Comparison of ENCODE assay signal across 22 cellular contexts in the genomic region with DNA sequence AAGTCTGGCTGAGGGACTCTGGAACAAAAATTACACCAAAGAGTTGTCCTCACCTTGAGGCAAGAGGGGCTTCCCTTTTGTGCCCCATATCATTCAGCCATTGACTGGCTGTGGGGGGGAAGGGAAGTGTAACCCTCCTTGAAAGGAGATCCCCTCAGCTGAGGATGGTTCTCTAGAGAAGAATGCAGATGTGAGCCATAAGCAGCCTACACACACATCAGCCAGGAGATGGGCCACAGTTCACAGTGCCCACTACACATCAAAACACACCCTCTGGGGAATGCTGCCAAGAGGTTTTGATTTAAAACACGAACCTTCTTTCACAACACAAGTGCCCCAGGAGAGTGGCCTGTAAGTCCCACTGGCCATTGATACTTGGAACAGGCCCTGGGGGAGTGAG.
DNase-seq lines count a peak whose midpoint lies in the region; ATAC-seq, FAIRE-seq and TF ChIP-seq lines count a peak whose summit lies in the region.
"Had no signal": no experiment of that assay in that cellular context is flagged by ENCODE, and none has a peak within 500 bp of the region (broad histone marks: within the 10 kb centered on the region; RNA-seq: fewer than 3 reads in every experiment).

No MANE protein-coding gene starts in this region.

- intact Hi-C loops in GM12878 (cut with micrococcal nuclease; ENCODE audit: unreplicated experiment) (no loop called here), esophagus squamous epithelium (cut with DNase I) (no loop called here), head of caudate nucleus (cut with DNase I) (no loop called here)

- no peak overlapping the region for H3K27ac ChIP-seq in BLaER1 treated with 17β-estradiol and CSF1 and Interleukin-3, amounts not matched to agents 10 nM and 100 nM
- H3K27ac ChIP-seq in GM12878 (ENCODE audit: control insufficient read depth, insufficient read depth) (no peak overlapping the region), esophagus squamous epithelium (peak overlapping the region in 3 of 4 donors; percentile 10 to 70 (median 59))

- SMC1A ChIA-PET in GM12878 (lab: Charles Lee; ENCODE audit: uncharacterized antibody, unreplicated experiment), result no interaction called here

- POLR2A ChIA-PET in GM12878 (lab: Charles Lee), result no interaction called here

- DNase-seq in GM12878 (ENCODE audit: low read depth, low spot score), result no peak
- no peak for DNase-seq in esophagus squamous epithelium (lab: John Stamatoyannopoulos, UW)
- DNase-seq in stimulated activated naive B cell treated with anti-CD40 and anti-IgM and Interleukin-4, amounts not matched to agents 10 μg/mL and 1 μg/mL and 100 μg/mL, for 72 hours, result peak; percentile 3
- DNase-seq in HuH-7 (ENCODE audit: low spot score), result no peak
- no peak for DNase-seq in NCI-H774 (lab: John Stamatoyannopoulos, UW)
- DNase-seq in head of caudate nucleus, result no peak
- DNase-seq: ACHN; BE2C; CD4-positive, alpha-beta memory T cell; DMS153; DMS79; GDM1; HFFc6; KG1 had no signal

- ATAC-seq in GM12878 (no peak), GM18520 (IDR thresholded peaks at IDR 0.05; ENCODE audit: unreplicated experiment) (no peak)
- peak; percentile 69 to 72 for ATAC-seq in stimulated activated naive B cell treated with anti-CD40 and anti-IgM and Interleukin-4, amounts not matched to agents 10 μg/mL and 1 μg/mL and 100 μg/mL, for 72 hours (replicated peaks)
- ATAC-seq: GM23338, HCT116, HepG2 had no signal

- H4K20me1 ChIP-seq in BLaER1 treated with 17β-estradiol and CSF1 and Interleukin-3, amounts not matched to agents 10 nM and 100 nM, result peaks cover 0 to 4% (median 0%) of the 10 kb centered on the region in 11 experiments; a peak in 2 of 22 replicates
- H4K20me1 ChIP-seq in GM12878 (ENCODE audit: control insufficient read depth, insufficient read depth), result no peaks in the 10 kb centered on the region; the same call in 1 of the 2 replicates

- no peaks in the 10 kb centered on the region for H3K79me2 ChIP-seq in GM12878 (ENCODE audit: control insufficient read depth, insufficient read depth, low read length)

- H3K9ac ChIP-seq in BLaER1 treated with 17β-estradiol and CSF1 and Interleukin-3, amounts not matched to agents 10 nM and 100 nM, result no peak overlapping the region
- H3K9ac ChIP-seq in GM12878 (ENCODE audit: control insufficient read depth, insufficient read depth, low read length), result no peak overlapping the region

- H3K4me1 ChIP-seq in BLaER1 treated with 17β-estradiol and CSF1 and Interleukin-3, amounts not matched to agents 10 nM and 100 nM, result peaks cover 32 to 57% (median 46%) of the 10 kb centered on the region in 10 experiments
- no peaks in the 10 kb centered on the region for H3K4me1 ChIP-seq in GM12878 (ENCODE audit: control insufficient read depth, insufficient read depth, low read length)
- H3K4me1 ChIP-seq in esophagus squamous epithelium, result peaks cover 0 to 39% (median 6%) of the 10 kb centered on the region in 3 donors
- H3K4me1 ChIP-seq: BE2C had no signal

- H3K4me1 Mint-ChIP-seq in stimulated activated naive B cell treated with anti-CD40 and anti-IgM and Interleukin-4, amounts not matched to agents 10 μg/mL and 1 μg/mL and 100 μg/mL, for 72 hours, result peaks cover 16 to 29% of the 10 kb centered on the region in 2 donors
- H3K4me1 Mint-ChIP-seq: CD4-positive, alpha-beta memory T cell had no signal

- TF ChIP-seq CTCF in GM12878 (IDR thresholded peaks at IDR 0.05 in 2 of 3, conservative IDR thresholded peaks at IDR 0.05 in 1 of 3; ENCODE audit: control insufficient read depth in 2 of 3, extremely low read depth in 1 of 3, insufficient read depth in 1 of 3, low read depth in 3 of 3, low read length in 3 of 3) (no peak), esophagus squamous epithelium (IDR thresholded peaks at IDR 0.05) (no peak)

- no peak for TF ChIP-seq EP300 in GM12878 (IDR thresholded peaks at IDR 0.05; ENCODE audit: borderline replicate concordance in 1 of 2, control insufficient read depth in 1 of 2, low read depth in 2 of 2, low read length in 2 of 2)

- TF ChIP-seq RAD21 in GM12878 (IDR thresholded peaks at IDR 0.05; ENCODE audit: insufficient read depth, low read depth, low read length), result no peak

- no peaks in the 10 kb centered on the region for H3K36me3 Mint-ChIP-seq in stimulated activated naive B cell treated with anti-CD40 and anti-IgM and Interleukin-4, amounts not matched to agents 10 μg/mL and 1 μg/mL and 100 μg/mL, for 72 hours
- H3K36me3 Mint-ChIP-seq: CD4-positive, alpha-beta memory T cell had no signal

- no peak overlapping the region for H3K27ac Mint-ChIP-seq in stimulated activated naive B cell treated with anti-CD40 and anti-IgM and Interleukin-4, amounts not matched to agents 10 μg/mL and 1 μg/mL and 100 μg/mL, for 72 hours
- H3K27ac Mint-ChIP-seq: CD14-positive monocyte, GM23338, HFFc6 had no signal

- H3K36me3 ChIP-seq in BLaER1 treated with 17β-estradiol and CSF1 and Interleukin-3, amounts not matched to agents 10 nM and 100 nM, result peaks cover 0 to 59% (median 0%) of the 10 kb centered on the region in 11 experiments; a peak in 6 of 22 replicates
- H3K36me3 ChIP-seq in GM12878 (ENCODE audit: control insufficient read depth in 2 of 2, insufficient read depth in 2 of 2, low read length in 1 of 2) (no peaks in the 10 kb centered on the region), esophagus squamous epithelium (no peaks in the 10 kb centered on the region)
- H3K36me3 ChIP-seq: BE2C had no signal

- no peaks in the 10 kb centered on the region for H3K27me3 ChIP-seq in BLaER1 treated with 17β-estradiol and CSF1 and Interleukin-3, amounts not matched to agents 10 nM and 100 nM
- H3K27me3 ChIP-seq in GM12878 (replicated peaks in 1 of 2; ENCODE audit: control insufficient read depth in 2 of 2, insufficient read depth in 2 of 2, low read length in 1 of 2), result no peaks in the 10 kb centered on the region
- no peaks in the 10 kb centered on the region for H3K27me3 ChIP-seq in esophagus squamous epithelium
- H3K27me3 ChIP-seq: BE2C had no signal

- no peak overlapping the region for H3K4me3 ChIP-seq in BLaER1 treated with 17β-estradiol and CSF1 and Interleukin-3, amounts not matched to agents 10 nM and 100 nM
- no peak overlapping the region for H3K4me3 ChIP-seq in GM12878
- H3K4me3 ChIP-seq in esophagus squamous epithelium, result no peak overlapping the region
- H3K4me3 ChIP-seq: GM23338 had no signal

- H3K9me3 ChIP-seq in BLaER1 treated with 17β-estradiol and CSF1 and Interleukin-3, amounts not matched to agents 10 nM and 100 nM (replicated peaks in 1 of 11), result peaks cover 3 to 26% (median 17%) of the 10 kb centered on the region in 11 experiments; a peak in 21 of 22 replicates
- H3K9me3 ChIP-seq in GM12878 (replicated peaks; ENCODE audit: control insufficient read depth, insufficient read depth, low read length) (no peaks in the 10 kb centered on the region), esophagus squamous epithelium (no peaks in the 10 kb centered on the region)
- H3K9me3 ChIP-seq: BE2C had no signal

- in situ Hi-C loops in GM12878 (cut with MboI), result no loop called here

- RAD21 ChIA-PET in GM12878 (lab: Charles Lee; ENCODE audit: unreplicated experiment), result no interaction called here

- no peak overlapping the region for H2AFZ ChIP-seq in GM12878 (ENCODE audit: control insufficient read depth, low read depth, low read length)
- H2AFZ ChIP-seq: GM23338 had no signal

- H3K4me3 Mint-ChIP-seq in stimulated activated naive B cell treated with anti-CD40 and anti-IgM and Interleukin-4, amounts not matched to agents 10 μg/mL and 1 μg/mL and 100 μg/mL, for 72 hours, result no peak overlapping the region
- H3K4me3 Mint-ChIP-seq: CD14-positive monocyte; CD4-positive, alpha-beta memory T cell; GM23338; HFFc6 had no signal

- no TSS peak for BruUV-seq in GM12878 (replicated peaks; lab: Mats Ljungman, UMichigan)

- 0% methylated on average over 1 of the region's 1 CpG for WGBS in GM12878 (ENCODE audit: insufficient coverage, insufficient replicate concordance, low lambda C conversion rate, missing lambda C conversion rate)
- 22 to 40% methylated on average over 1 of the region's 1 CpG for WGBS in esophagus squamous epithelium, 2 donors

- CTCF ChIA-PET in GM12878 (lab: Yijun Ruan, JAX), result no interaction called here

- no peak for FAIRE-seq in GM12878 (lab: Jason Lieb, UNC)
- FAIRE-seq: A204.1, H54, HepG2 had no signal

- H3K4me2 ChIP-seq in BLaER1 treated with 17β-estradiol and CSF1 and Interleukin-3, amounts not matched to agents 10 nM and 100 nM, result peak overlapping the region in 8 of 11 experiments; percentile 2 to 47 (median 26); a peak in 13 of 22 replicates
- H3K4me2 ChIP-seq in GM12878 (ENCODE audit: control insufficient read depth, insufficient read depth), result no peak overlapping the region
- H3K4me2 ChIP-seq: GM23338 had no signal

- TF ChIP-seq POLR2A in GM12878 (IDR thresholded peaks at IDR 0.05; ENCODE audit: low read depth, low read length), result no peak
- TF ChIP-seq POLR2A in esophagus squamous epithelium (IDR thresholded peaks at IDR 0.05), result no peak

- H3K27me3 Mint-ChIP-seq in stimulated activated naive B cell treated with anti-CD40 and anti-IgM and Interleukin-4, amounts not matched to agents 10 μg/mL and 1 μg/mL and 100 μg/mL, for 72 hours, result peaks cover 0 to 19% of the 10 kb centered on the region in 2 donors

- H3K9me3 Mint-ChIP-seq in stimulated activated naive B cell treated with anti-CD40 and anti-IgM and Interleukin-4, amounts not matched to agents 10 μg/mL and 1 μg/mL and 100 μg/mL, for 72 hours, result peaks cover 3 to 4% of the 10 kb centered on the region in 2 donors
- H3K9me3 Mint-ChIP-seq: GM23338, HFFc6 had no signal

TF ChIP-seq in GM12878, 131 proteins besides CTCF, POLR2A, EP300 and RAD21 (continues in another document):
- no peak for TF ChIP-seq FOXM1 (IDR thresholded peaks at IDR 0.05; ENCODE audit: low read depth, low read length)
- TF ChIP-seq BCLAF1 (IDR thresholded peaks at IDR 0.05), result no peak
- TF ChIP-seq SREBF1 (IDR thresholded peaks at IDR 0.05; ENCODE audit: low read length), result no peak

Comparison
In these comparisons a context has a peak if more than half of its experiments do, and no peak if none do; other contexts are left out.
1. H3K27ac ChIP-seq: peak in esophagus squamous epithelium (3 of 4); none in BLaER1 treated with 17β-estradiol and CSF1 and Interleukin-3, amounts not matched to agents 10 nM and 100 nM (0 of 11) and GM12878 (single experiment).
2. ATAC-seq: peak in stimulated activated naive B cell treated with anti-CD40 and anti-IgM and Interleukin-4, amounts not matched to agents 10 μg/mL and 1 μg/mL and 100 μg/mL, for 72 hours (2 of 2); none in GM12878 (single experiment) and GM18520 (single experiment).